Comparison of ENCODE assay signal across 13 cellular contexts in genomic region chr17:76204277-76204676, GRCh38. TPM values are rescaled to one million over a fixed set of nuclear protein-coding genes. Genes with fewer than 3 reads are reported as not detected.
DNase-seq lines count a peak whose midpoint lies in the region; ATAC-seq, FAIRE-seq and TF ChIP-seq lines count a peak whose summit lies in the region.
"Had no signal": no experiment of that assay in that cellular context is flagged by ENCODE, and none has a peak within 500 bp of the region (broad histone marks: within the 10 kb centered on the region; RNA-seq: fewer than 3 reads in every experiment).

No MANE protein-coding gene starts in this region.

- no peak overlapping the region for H3K4me3 Mint-ChIP-seq in activated CD8-positive, alpha-beta T cell treated with anti-CD3 and anti-CD28 coated beads, Interleukin-2, amount 10 ng/mL, durations not matched to agents 7 days and 5 days

- FAIRE-seq in H54 (lab: Jason Lieb, UNC): no peak
- FAIRE-seq: GM12891, TTC549 had no signal

- peaks cover 79% of the 10 kb centered on the region for H3K36me3 Mint-ChIP-seq in activated CD8-positive, alpha-beta T cell treated with anti-CD3 and anti-CD28 coated beads, Interleukin-2, amount 10 ng/mL, durations not matched to agents 7 days and 5 days (ENCODE audit: low read depth)

- CTCF ChIA-PET in activated CD8-positive, alpha-beta T cell treated with anti-CD3 and anti-CD28 coated beads, Interleukin-2, amount 10 ng/mL, durations not matched to agents 7 days and 5 days (lab: Charles Lee): no interaction called here

- POLR2A ChIA-PET in activated CD8-positive, alpha-beta T cell treated with anti-CD3 and anti-CD28 coated beads, Interleukin-2, amount 10 ng/mL, durations not matched to agents 7 days and 5 days (lab: Charles Lee): no interaction called here

- H3K9me3 Mint-ChIP-seq in activated CD8-positive, alpha-beta T cell treated with anti-CD3 and anti-CD28 coated beads, Interleukin-2, amount 10 ng/mL, durations not matched to agents 7 days and 5 days (ENCODE audit: insufficient read depth): no peaks in the 10 kb centered on the region

- TF ChIP-seq POLR2A in H54 (IDR thresholded peaks at IDR 0.05; ENCODE audit: low read depth, low read length): no peak

- H3K27ac Mint-ChIP-seq in activated CD8-positive, alpha-beta T cell treated with anti-CD3 and anti-CD28 coated beads, Interleukin-2, amount 10 ng/mL, durations not matched to agents 7 days and 5 days: peak overlapping the region; percentile 44

- ATAC-seq in activated CD8-positive, alpha-beta T cell treated with anti-CD3 and anti-CD28 coated beads, Interleukin-2, amount 10 ng/mL, durations not matched to agents 7 days and 5 days: no peak
- no peak for ATAC-seq in HG03342 (IDR thresholded peaks at IDR 0.05; ENCODE audit: unreplicated experiment)
- ATAC-seq: heart right ventricle had no signal

- peaks cover 72% of the 10 kb centered on the region for H3K4me1 Mint-ChIP-seq in activated CD8-positive, alpha-beta T cell treated with anti-CD3 and anti-CD28 coated beads, Interleukin-2, amount 10 ng/mL, durations not matched to agents 7 days and 5 days (ENCODE audit: low read depth)

- H3K27me3 Mint-ChIP-seq in activated CD8-positive, alpha-beta T cell treated with anti-CD3 and anti-CD28 coated beads, Interleukin-2, amount 10 ng/mL, durations not matched to agents 7 days and 5 days (ENCODE audit: low read depth): no peaks in the 10 kb centered on the region

- DNase-seq in AG08396 (ENCODE audit: low spot score) (peak; percentile 73), H54 (ENCODE audit: insufficient read length, low spot score) (peak; percentile 70), hepatic stellate cell (ENCODE audit: low spot score) (peak; percentile 73), cardiac septum (ENCODE audit: low spot score) (no peak), DMS 273 treated with DMSO at 0.1 percent for 48 hours (lab: John Stamatoyannopoulos, UW) (no peak)
- DNase-seq in activated CD8-positive, alpha-beta T cell treated with anti-CD3 and anti-CD28 coated beads, Interleukin-2, amount 10 ng/mL, durations not matched to agents 7 days and 5 days: no peak
- DNase-seq in stimulated activated naive CD4-positive, alpha-beta T cell (lab: John Stamatoyannopoulos, UW): no peak
- DNase-seq: cortex of kidney, heart right ventricle, NCI-H1105 had no signal

- intact Hi-C loops in cardiac septum (cut with DNase I): no loop called here

RNA-seq across cellular contexts. Expression of gene RNF157, which starts 36.0 kb away (rescaled TPM):
- 100 to 1,000 TPM; 150 to 165 TPM for total RNA-seq in activated CD8-positive, alpha-beta T cell treated with anti-CD3 and anti-CD28 coated beads, Interleukin-2, amount 10 ng/mL, durations not matched to agents 7 days and 5 days
- 2.5 TPM for total RNA-seq in cardiac septum

Comparison
In these comparisons a context has a peak if more than half of its experiments do, and no peak if none do; other contexts are left out.
1. DNase-seq: peak in AG08396 (single experiment), H54 (single experiment) and hepatic stellate cell (single experiment); none in activated CD8-positive, alpha-beta T cell treated with anti-CD3 and anti-CD28 coated beads, Interleukin-2, amount 10 ng/mL, durations not matched to agents 7 days and 5 days (single experiment), stimulated activated naive CD4-positive, alpha-beta T cell (0 of 6), cardiac septum (single experiment) and DMS 273 treated with DMSO at 0.1 percent for 48 hours (single experiment).
2. RNA of gene RNF157, which starts 36.0 kb away (total RNA-seq): 150 to 165 TPM in activated CD8-positive, alpha-beta T cell treated with anti-CD3 and anti-CD28 coated beads, Interleukin-2, amount 10 ng/mL, durations not matched to agents 7 days and 5 days; 2.5 TPM in cardiac septum (single experiment); every median in the first group is over 10 times any median in the second.